In genomic region chr16:66260522-66261290, GRCh38 we compare ENCODE assay signal across 20 cellular contexts.
A peak's percentile ranks its signal among the peaks of the same experiment; 100 is the strongest.
DNase-seq lines count a peak whose midpoint lies in the region; ATAC-seq and TF ChIP-seq lines count a peak whose summit lies in the region.
"Had no signal": no experiment of that assay in that cellular context is flagged by ENCODE, and none has a peak within 500 bp of the region (broad histone marks: within the 10 kb centered on the region; RNA-seq: fewer than 3 reads in every experiment).

No MANE protein-coding gene starts in this region.

- no peak for ATAC-seq in naive thymus-derived CD8-positive, alpha-beta T cell
- ATAC-seq: HCT116 had no signal

- intact Hi-C loops in vagina (cut with DNase I), result no loop called here
- intact Hi-C loops in activated CD4-positive, alpha-beta T cell treated with anti-CD3 and anti-CD28 coated beads, Interleukin-2, amount 10 ng/mL, durations not matched to agents 24 days and 14 days (cut with micrococcal nuclease), result no loop called here

- H3K27ac ChIP-seq in coronary artery (no peak overlapping the region), vagina (no peak overlapping the region)
- H3K27ac ChIP-seq: Peyer's patch, SJCRH30 had no signal

- H3K9me3 Mint-ChIP-seq in neural crest cell, result no peaks in the 10 kb centered on the region
- no peaks in the 10 kb centered on the region for H3K9me3 Mint-ChIP-seq in naive thymus-derived CD8-positive, alpha-beta T cell
- no peaks in the 10 kb centered on the region for H3K9me3 Mint-ChIP-seq in activated CD4-positive, alpha-beta T cell treated with anti-CD3 and anti-CD28 coated beads, Interleukin-2, amount 10 ng/mL, durations not matched to agents 24 days and 14 days

- peak overlapping the region; percentile 10 for H3K27ac Mint-ChIP-seq in neural crest cell (ENCODE audit: unreplicated experiment)
- H3K27ac Mint-ChIP-seq in naive thymus-derived CD8-positive, alpha-beta T cell, result no peak overlapping the region
- H3K27ac Mint-ChIP-seq in activated CD4-positive, alpha-beta T cell treated with anti-CD3 and anti-CD28 coated beads, Interleukin-2, amount 10 ng/mL, durations not matched to agents 24 days and 14 days, result no peak overlapping the region

- H3K4me3 Mint-ChIP-seq in neural crest cell, result no peak overlapping the region
- H3K4me3 Mint-ChIP-seq in naive thymus-derived CD8-positive, alpha-beta T cell, result no peak overlapping the region
- H3K4me3 Mint-ChIP-seq in activated CD4-positive, alpha-beta T cell treated with anti-CD3 and anti-CD28 coated beads, Interleukin-2, amount 10 ng/mL, durations not matched to agents 24 days and 14 days, result no peak overlapping the region

- H3K4me3 ChIP-seq in coronary artery (no peak overlapping the region), vagina (no peak overlapping the region)
- H3K4me3 ChIP-seq: Peyer's patch, SJCRH30 had no signal

- H3K9me3 ChIP-seq in vagina, result no peaks in the 10 kb centered on the region
- H3K9me3 ChIP-seq: Peyer's patch, SJCRH30 had no signal

- TF ChIP-seq POLR2A in vagina (IDR thresholded peaks at IDR 0.05), result no peak

- TF ChIP-seq CTCF in coronary artery (IDR thresholded peaks at IDR 0.05), result no peak
- TF ChIP-seq CTCF in neural crest cell (conservative IDR thresholded peaks at IDR 0.05), result no peak
- TF ChIP-seq CTCF in vagina (IDR thresholded peaks at IDR 0.05), result no peak

- H3K36me3 ChIP-seq in vagina, result no peaks in the 10 kb centered on the region
- H3K36me3 ChIP-seq: Peyer's patch, SJCRH30 had no signal

- DNase-seq in activated CD8-positive, alpha-beta memory T cell treated with anti-CD3 and anti-CD28 coated beads, Interleukin-2, amount 50 U/mL, for 48 hours, result peak; percentile 12
- DNase-seq in activated CD8-positive, alpha-beta memory T cell treated with anti-CD3 and anti-CD28 coated beads for 24 hours, result no peak
- DNase-seq in coronary artery (ENCODE audit: low spot score) (peak; percentile 46), neural crest cell (ENCODE audit: low read depth, low spot score) (no peak), vagina (ENCODE audit: extremely low spot score in 2 of 2) (peak; percentile 64 to 81), occipital lobe (lab: John Stamatoyannopoulos, UW) (no peak)
- DNase-seq in naive thymus-derived CD8-positive, alpha-beta T cell, result no peak
- DNase-seq in activated CD4-positive, alpha-beta T cell treated with anti-CD3 and anti-CD28 coated beads, Interleukin-2, amount 10 ng/mL, durations not matched to agents 24 days and 14 days, result no peak
- DNase-seq: EL, GF-D8, GOT3, Karpas-422, NCI-H1048, NCI-H1417 treated with DMSO at 0.1 percent for 48 hours, NCI-H187, NCI-H2107, NCI-H69 had no signal

- peaks cover 5% of the 10 kb centered on the region for H3K27me3 Mint-ChIP-seq in neural crest cell (ENCODE audit: low read depth)
- H3K27me3 Mint-ChIP-seq in naive thymus-derived CD8-positive, alpha-beta T cell, result peaks cover 1 to 26% (median 19%) of the 10 kb centered on the region in 5 donors
- H3K27me3 Mint-ChIP-seq in activated CD4-positive, alpha-beta T cell treated with anti-CD3 and anti-CD28 coated beads, Interleukin-2, amount 10 ng/mL, durations not matched to agents 24 days and 14 days, result peaks cover 1% of the 10 kb centered on the region

- POLR2A ChIA-PET in naive thymus-derived CD8-positive, alpha-beta T cell (lab: Charles Lee), result no interaction called here

- H3K4me1 ChIP-seq in vagina, result peaks cover 25% of the 10 kb centered on the region
- H3K4me1 ChIP-seq: Peyer's patch had no signal

- no peaks in the 10 kb centered on the region for H3K4me1 Mint-ChIP-seq in neural crest cell
- H3K4me1 Mint-ChIP-seq in naive thymus-derived CD8-positive, alpha-beta T cell, result peaks cover 0 to 4% (median 0%) of the 10 kb centered on the region in 4 donors
- H3K4me1 Mint-ChIP-seq in activated CD4-positive, alpha-beta T cell treated with anti-CD3 and anti-CD28 coated beads, Interleukin-2, amount 10 ng/mL, durations not matched to agents 24 days and 14 days, result no peaks in the 10 kb centered on the region

- no peaks in the 10 kb centered on the region for H3K27me3 ChIP-seq in vagina
- H3K27me3 ChIP-seq: Peyer's patch, SJCRH30 had no signal

- H3K36me3 Mint-ChIP-seq in neural crest cell (ENCODE audit: low read depth), result no peaks in the 10 kb centered on the region
- H3K36me3 Mint-ChIP-seq in naive thymus-derived CD8-positive, alpha-beta T cell, result no peaks in the 10 kb centered on the region
- no peaks in the 10 kb centered on the region for H3K36me3 Mint-ChIP-seq in activated CD4-positive, alpha-beta T cell treated with anti-CD3 and anti-CD28 coated beads, Interleukin-2, amount 10 ng/mL, durations not matched to agents 24 days and 14 days (ENCODE audit: low read depth)

Comparison
In these comparisons a context has a peak if more than half of its experiments do, and no peak if none do; other contexts are left out.
1. DNase-seq: peak in activated CD8-positive, alpha-beta memory T cell treated with anti-CD3 and anti-CD28 coated beads, Interleukin-2, amount 50 U/mL, for 48 hours (single experiment), coronary artery (single experiment) and vagina (2 of 2); none in activated CD8-positive, alpha-beta memory T cell treated with anti-CD3 and anti-CD28 coated beads for 24 hours (single experiment), neural crest cell (single experiment), naive thymus-derived CD8-positive, alpha-beta T cell (0 of 10), occipital lobe (single experiment) and activated CD4-positive, alpha-beta T cell treated with anti-CD3 and anti-CD28 coated beads, Interleukin-2, amount 10 ng/mL, durations not matched to agents 24 days and 14 days (single experiment).